ENCODE assay signal across 30 cellular contexts in the genomic region with DNA sequence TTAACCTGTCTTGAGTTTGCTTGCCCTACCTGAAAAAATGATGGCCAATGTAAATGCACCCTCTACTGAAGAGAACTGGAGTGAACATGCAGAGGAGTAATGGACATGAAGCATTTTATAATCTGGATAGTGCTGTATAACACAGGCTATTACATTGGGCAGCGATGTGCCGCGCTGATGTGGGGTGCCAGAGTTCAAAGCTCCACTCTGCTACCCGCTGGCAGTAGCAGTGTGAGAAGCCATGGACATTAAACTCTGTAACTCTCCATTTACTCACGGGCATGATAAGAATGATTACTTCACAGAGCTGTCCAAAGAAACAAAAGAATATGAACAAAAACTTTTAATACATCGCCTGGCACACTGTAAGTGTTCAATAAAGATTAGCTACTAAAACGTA. TPM values are rescaled to one million over a fixed set of nuclear protein-coding genes. Genes with fewer than 3 reads are reported as not detected.
"Had no signal": no experiment of that assay in that cellular context is flagged by ENCODE, and none has a peak within 500 bp of the region (broad histone marks: within the 10 kb centered on the region; RNA-seq: fewer than 3 reads in every experiment).

No MANE protein-coding gene starts in this region.

- H3K4me1 Mint-ChIP-seq: natural killer cell; nephron; stimulated activated memory B cell treated with anti-CD40 and anti-IgM and Interleukin-4, amounts not matched to agents 10 μg/mL and 1 μg/mL and 100 μg/mL, for 72 hours; stimulated activated naive CD8-positive, alpha-beta T cell treated with anti-CD3 and anti-CD28 coated beads, Interleukin-15, amount 100 ng/mL, for 72 hours had no signal

- H3K79me2 ChIP-seq: parathyroid adenoma had no signal

- ATAC-seq: natural killer cell; psoas muscle; right cardiac atrium; stimulated activated memory B cell treated with anti-CD40 and anti-IgM and Interleukin-4, amounts not matched to agents 10 μg/mL and 1 μg/mL and 100 μg/mL, for 72 hours; stimulated activated naive CD8-positive, alpha-beta T cell treated with anti-CD3 and anti-CD28 coated beads, Interleukin-15, amount 100 ng/mL, for 72 hours; stimulated activated naive CD8-positive, alpha-beta T cell treated with anti-CD3 and anti-CD28 coated beads, Interleukin-15, Interleukin-2, amounts not matched to agents 100 U/mL and 50 U/mL, for 24 hours had no signal

- DNase-seq: natural killer cell; occipital lobe; ovary; posterior cingulate gyrus; psoas muscle; right cardiac atrium; sigmoid colon; spleen; stimulated activated CD4-positive, alpha-beta T cell treated with anti-CD3 and anti-CD28 coated beads, Interleukin-12 subunit alpha, Interleukin-12 subunit beta, amount 100 ng/mL, for 4 hours; stimulated activated CD4-positive, alpha-beta T cell treated with anti-CD3 and anti-CD28 coated beads, Interleukin-1b, Interleukin-23, amount 100 ng/mL, for 48 hours; stimulated activated CD4-positive, alpha-beta T cell treated with anti-CD3 and anti-CD28 coated beads, Interleukin-4, amount 100 ng/mL, for 1 hour; stimulated activated CD4-positive, alpha-beta T cell treated with anti-CD3 and anti-CD28 coated beads, Interleukin-4, amount 100 ng/mL, for 4 hours; stimulated activated CD8-positive, alpha-beta memory T cell treated with anti-CD3 and anti-CD28 coated beads, Interleukin-4, amount 100 ng/mL, for 48 hours; stimulated activated naive CD8-positive, alpha-beta T cell treated with anti-CD3 and anti-CD28 coated beads, Interleukin-15, amount 100 ng/mL, for 72 hours; stimulated activated naive CD8-positive, alpha-beta T cell treated with anti-CD3 and anti-CD28 coated beads, Interleukin-15, Interleukin-2, amounts not matched to agents 100 U/mL and 50 U/mL, for 24 hours; substantia nigra; testis; tibial artery; transverse colon; upper lobe of right lung; uterus had no signal

- H3K9me3 ChIP-seq: ovary, psoas muscle, right lobe of liver, sigmoid colon, spleen, suprapubic skin, testis, tibial artery, transverse colon, upper lobe of right lung, uterus had no signal

- H3K27me3 Mint-ChIP-seq: progenitor cell of endocrine pancreas; stimulated activated memory B cell treated with anti-CD40 and anti-IgM and Interleukin-4, amounts not matched to agents 10 μg/mL and 1 μg/mL and 100 μg/mL, for 72 hours; stimulated activated naive CD8-positive, alpha-beta T cell treated with anti-CD3 and anti-CD28 coated beads, Interleukin-15, amount 100 ng/mL, for 72 hours had no signal

- H3K9me3 Mint-ChIP-seq: nephron; stimulated activated naive CD8-positive, alpha-beta T cell treated with anti-CD3 and anti-CD28 coated beads, Interleukin-15, amount 100 ng/mL, for 72 hours; type B pancreatic cell had no signal

- H3K4me3 Mint-ChIP-seq: natural killer cell; nephron; neural progenitor cell; stimulated activated memory B cell treated with anti-CD40 and anti-IgM and Interleukin-4, amounts not matched to agents 10 μg/mL and 1 μg/mL and 100 μg/mL, for 72 hours; stimulated activated naive CD8-positive, alpha-beta T cell treated with anti-CD3 and anti-CD28 coated beads, Interleukin-15, amount 100 ng/mL, for 72 hours; type B pancreatic cell had no signal

- H3K27ac Mint-ChIP-seq: natural killer cell; nephron; neural progenitor cell; progenitor cell of endocrine pancreas; stimulated activated memory B cell treated with anti-CD40 and anti-IgM and Interleukin-4, amounts not matched to agents 10 μg/mL and 1 μg/mL and 100 μg/mL, for 72 hours; stimulated activated naive CD8-positive, alpha-beta T cell treated with anti-CD3 and anti-CD28 coated beads, Interleukin-15, amount 100 ng/mL, for 72 hours; type B pancreatic cell had no signal

- H3K27ac ChIP-seq: neural progenitor cell, ovary, parathyroid adenoma, psoas muscle, right lobe of liver, sigmoid colon, spleen, suprapubic skin, testis, tibial artery, transverse colon, upper lobe of right lung, uterus had no signal

- H3K27me3 ChIP-seq: neural progenitor cell, ovary, right lobe of liver, sigmoid colon, testis, tibial artery, transverse colon, upper lobe of right lung, uterus had no signal

- H3K4me3 ChIP-seq: neural progenitor cell, ovary, psoas muscle, right lobe of liver, sigmoid colon, smooth muscle cell, spleen, suprapubic skin, testis, tibial artery, transverse colon, upper lobe of right lung, uterus had no signal

- H3K9ac ChIP-seq: neural progenitor cell, parathyroid adenoma had no signal

- H3K4me1 ChIP-seq: parathyroid adenoma, psoas muscle, right lobe of liver, sigmoid colon, spleen, suprapubic skin, testis, tibial artery, transverse colon, upper lobe of right lung, uterus had no signal

- H2AFZ ChIP-seq: neural progenitor cell, parathyroid adenoma had no signal

- H3K4me2 ChIP-seq: neural progenitor cell, smooth muscle cell had no signal

- H3K36me3 ChIP-seq: neural progenitor cell, ovary, right lobe of liver, sigmoid colon, spleen, suprapubic skin, tibial artery, transverse colon, upper lobe of right lung, uterus had no signal

- H3K36me3 Mint-ChIP-seq: natural killer cell; stimulated activated memory B cell treated with anti-CD40 and anti-IgM and Interleukin-4, amounts not matched to agents 10 μg/mL and 1 μg/mL and 100 μg/mL, for 72 hours; type B pancreatic cell had no signal

RNA-seq across cellular contexts. Expression of gene CDH6, which starts 7.5 kb away (rescaled TPM):
- total RNA-seq: natural killer cell had no signal
